In genomic region chr5:81086881-81087281, GRCh38 we compare ENCODE assay signal across 31 cellular contexts.
"Had no signal": no experiment of that assay in that cellular context is flagged by ENCODE, and none has a peak within 500 bp of the region (broad histone marks: within the 10 kb centered on the region; RNA-seq: fewer than 3 reads in every experiment).

No MANE protein-coding gene starts in this region.

- H3K4me3 ChIP-seq: ascending aorta, cardiac muscle cell, Peyer's patch, SJCRH30, SK-N-MC had no signal

- H3K27me3 Mint-ChIP-seq: activated CD4-positive, alpha-beta T cell treated with anti-CD3 and anti-CD28 coated beads, Interleukin-2, amount 10 ng/mL, durations not matched to agents 24 days and 14 days; activated naive CD4-positive, alpha-beta T cell treated with anti-CD3 and anti-CD28 coated beads, Interleukin-2, amount 50 U/mL, for 24 hours; activated naive CD8-positive, alpha-beta T cell treated with anti-CD3 and anti-CD28 coated beads, Interleukin-2, amount 10 ng/mL, durations not matched to agents 7 days and 5 days; activated T-cell treated with anti-CD3 and anti-CD28 coated beads, Interleukin-2, amount 50 U/mL, for 24 hours had no signal

- H3K36me3 ChIP-seq: ascending aorta, cardiac muscle cell, SJCRH30 had no signal

- DNase-seq: activated CD4-positive, alpha-beta T cell treated with anti-CD3 and anti-CD28 coated beads, Interleukin-2, amount 10 ng/mL, durations not matched to agents 24 days and 14 days; activated CD4-positive, alpha-beta T cell treated with anti-CD3 and anti-CD28 coated beads, Interleukin-2, amount 50 U/mL, for 4 hours; activated CD8-positive, alpha-beta T cell treated with anti-CD3 and anti-CD28 coated beads, Interleukin-2, amount 10 ng/mL, durations not matched to agents 7 days and 5 days; activated gamma-delta T cell; activated naive CD4-positive, alpha-beta T cell treated with Interleukin-2 at 50 U/mL for 16 hours; activated naive CD8-positive, alpha-beta T cell treated with anti-CD3 and anti-CD28 coated beads, Interleukin-2, amount 10 ng/mL, durations not matched to agents 7 days and 5 days; activated T-cell treated with anti-CD3 and anti-CD28 coated beads, Interleukin-2, amount 50 U/mL, for 24 hours; amygdala; NCI-H1092 treated with DMSO at 0.1 percent for 48 hours; NCI-H1417; NCI-H187 treated with DMSO at 0.1 percent for 48 hours; NCI-H2081; NCI-H2171 treated with DMSO at 0.1 percent for 48 hours; NCI-H2227 treated with DMSO at 0.1 percent for 48 hours; NCI-H446; NCI-H510A treated with DMSO at 0.1 percent for 48 hours; NCI-H526 treated with DMSO at 0.1 percent for 48 hours; NCI-H82; PC-3; Peyer's patch; RPMI8226; SHP77; SJCRH30 had no signal

- H3K27me3 ChIP-seq: ascending aorta, cardiac muscle cell, Peyer's patch, SJCRH30 had no signal

- H3K4me1 ChIP-seq: ascending aorta, Peyer's patch, SJCRH30 had no signal

- H3K4me3 Mint-ChIP-seq: activated CD4-positive, alpha-beta T cell treated with anti-CD3 and anti-CD28 coated beads, Interleukin-2, amount 10 ng/mL, durations not matched to agents 24 days and 14 days; activated CD8-positive, alpha-beta T cell treated with anti-CD3 and anti-CD28 coated beads, Interleukin-2, amount 10 ng/mL, durations not matched to agents 7 days and 5 days; activated naive CD4-positive, alpha-beta T cell treated with anti-CD3 and anti-CD28 coated beads, Interleukin-2, amount 50 U/mL, for 24 hours; activated naive CD8-positive, alpha-beta T cell treated with anti-CD3 and anti-CD28 coated beads, Interleukin-2, amount 10 ng/mL, durations not matched to agents 7 days and 5 days; activated T-cell treated with anti-CD3 and anti-CD28 coated beads, Interleukin-2, amount 50 U/mL, for 24 hours; central memory CD8-positive, alpha-beta T cell; T-helper 1 cell treated with Interleukin-12 subunit alpha and Interleukin-12 subunit beta and Interleukin-4 antibody, amounts not matched to agents 30 μg/mL and 1 μg/mL, for 36 hours; T-helper 2 cell treated with Interferon-gamma antibody and Interleukin-4, amounts not matched to agents 5 μg/mL and 100 μg/mL, for 36 hours had no signal

- H3K9me3 ChIP-seq: ascending aorta, Peyer's patch, SJCRH30 had no signal

- H3K27ac Mint-ChIP-seq: activated CD4-positive, alpha-beta T cell treated with anti-CD3 and anti-CD28 coated beads, Interleukin-2, amount 10 ng/mL, durations not matched to agents 24 days and 14 days; activated CD8-positive, alpha-beta T cell treated with anti-CD3 and anti-CD28 coated beads, Interleukin-2, amount 10 ng/mL, durations not matched to agents 7 days and 5 days; activated naive CD4-positive, alpha-beta T cell treated with anti-CD3 and anti-CD28 coated beads, Interleukin-2, amount 50 U/mL, for 24 hours; activated naive CD8-positive, alpha-beta T cell treated with anti-CD3 and anti-CD28 coated beads, Interleukin-2, amount 10 ng/mL, durations not matched to agents 7 days and 5 days; activated T-cell treated with anti-CD3 and anti-CD28 coated beads, Interleukin-2, amount 50 U/mL, for 24 hours; activated T-helper 2 cell treated with anti-CD3 and anti-CD28 coated beads, Interferon-gamma antibody, Interleukin-2, Interleukin-4, amounts not matched to agents 10 μg/mL and 5 μg/mL and 100 μg/mL, durations not matched to agents 14 hours and 24 hours and 36 hours; T-helper 1 cell treated with Interleukin-12 subunit alpha and Interleukin-12 subunit beta and Interleukin-4 antibody, amounts not matched to agents 30 μg/mL and 1 μg/mL, for 36 hours; T-helper 2 cell treated with Interferon-gamma antibody and Interleukin-4, amounts not matched to agents 5 μg/mL and 100 μg/mL, for 36 hours had no signal

- H3K4me1 Mint-ChIP-seq: central memory CD8-positive, alpha-beta T cell had no signal

- H3K27ac ChIP-seq: ascending aorta, cardiac muscle cell, Peyer's patch, SJCRH30, SK-N-MC had no signal

- H3K9me3 Mint-ChIP-seq: activated naive CD4-positive, alpha-beta T cell treated with anti-CD3 and anti-CD28 coated beads, Interleukin-2, amount 50 U/mL, for 24 hours; activated naive CD8-positive, alpha-beta T cell treated with anti-CD3 and anti-CD28 coated beads, Interleukin-2, amount 10 ng/mL, durations not matched to agents 7 days and 5 days; activated T-cell treated with anti-CD3 and anti-CD28 coated beads, Interleukin-2, amount 50 U/mL, for 24 hours; activated T-helper 2 cell treated with anti-CD3 and anti-CD28 coated beads, Interferon-gamma antibody, Interleukin-2, Interleukin-4, amounts not matched to agents 10 μg/mL and 5 μg/mL and 100 μg/mL, durations not matched to agents 14 hours and 24 hours and 36 hours; central memory CD8-positive, alpha-beta T cell; T-helper 1 cell treated with Interleukin-12 subunit alpha and Interleukin-12 subunit beta and Interleukin-4 antibody, amounts not matched to agents 30 μg/mL and 1 μg/mL, for 36 hours; T-helper 2 cell treated with Interferon-gamma antibody and Interleukin-4, amounts not matched to agents 5 μg/mL and 100 μg/mL, for 36 hours had no signal

- ATAC-seq: activated CD8-positive, alpha-beta T cell treated with anti-CD3 and anti-CD28 coated beads, Interleukin-2, amount 10 ng/mL, durations not matched to agents 7 days and 5 days; PC-3 had no signal
